In genomic region chr21:33033094-33033951, GRCh38 we compare ENCODE assay signal across 23 cellular contexts. TPM values are rescaled to one million over a fixed set of nuclear protein-coding genes. Genes with fewer than 3 reads are reported as not detected.
"Had no signal": no experiment of that assay in that cellular context is flagged by ENCODE, and none has a peak within 500 bp of the region (broad histone marks: within the 10 kb centered on the region; RNA-seq: fewer than 3 reads in every experiment).

No MANE protein-coding gene starts in this region.

- H3K27ac Mint-ChIP-seq: effector memory CD8-positive, alpha-beta T cell; mesothelial cell of epicardium; stimulated activated memory B cell treated with anti-CD40 and anti-IgM and Interleukin-4, amounts not matched to agents 10 μg/mL and 1 μg/mL and 100 μg/mL, for 72 hours; T-helper 17 cell had no signal

- H3K4me3 ChIP-seq: adrenal gland, body of pancreas, right lobe of liver, spleen, transverse colon had no signal

- H3K9me3 ChIP-seq: adrenal gland, body of pancreas, neutrophil, right lobe of liver, spleen, transverse colon had no signal

- H3K36me3 Mint-ChIP-seq: mesothelial cell of epicardium; stimulated activated memory B cell treated with anti-CD40 and anti-IgM and Interleukin-4, amounts not matched to agents 10 μg/mL and 1 μg/mL and 100 μg/mL, for 72 hours had no signal

- H3K36me3 ChIP-seq: adrenal gland, neutrophil, right lobe of liver, spleen, transverse colon had no signal

- H3K4me3 Mint-ChIP-seq: central memory CD8-positive, alpha-beta T cell; effector memory CD8-positive, alpha-beta T cell; mesothelial cell of epicardium; stimulated activated memory B cell treated with anti-CD40 and anti-IgM and Interleukin-4, amounts not matched to agents 10 μg/mL and 1 μg/mL and 100 μg/mL, for 72 hours; T-helper 17 cell had no signal

- ATAC-seq: body of pancreas; effector memory CD8-positive, alpha-beta T cell; right lobe of liver; stimulated activated memory B cell treated with anti-CD40 and anti-IgM and Interleukin-4, amounts not matched to agents 10 μg/mL and 1 μg/mL and 100 μg/mL, for 72 hours; T-helper 17 cell had no signal

- DNase-seq: activated CD4-positive, alpha-beta T cell treated with anti-CD3 and anti-CD28 coated beads, Interleukin-2, amount 50 U/mL, for 4 hours; activated CD4-positive, CD25-positive, alpha-beta regulatory T cell treated with anti-CD3 and anti-CD28 coated beads, Interleukin-2, amount 50 U/mL, for 72 hours; activated naive CD4-positive, alpha-beta T cell treated with anti-CD3 and anti-CD28 coated beads, Interleukin-2, amount 50 U/mL, for 16 hours; activated T-cell treated with anti-CD3 and anti-CD28 coated beads, Interleukin-2, amount 50 U/mL, for 1 hour; adrenal gland; body of pancreas; cortex of kidney; effector memory CD8-positive, alpha-beta T cell; spleen; stimulated activated CD4-positive, alpha-beta T cell treated with anti-CD3 and anti-CD28 coated beads, Interleukin-1b, Interleukin-23, amount 100 ng/mL, for 48 hours; T-helper 17 cell; transverse colon had no signal

- H3K27ac ChIP-seq: adrenal gland, body of pancreas, neutrophil, right lobe of liver, spleen, transverse colon had no signal

- FAIRE-seq: keratinocyte had no signal

- H3K9me3 Mint-ChIP-seq: central memory CD8-positive, alpha-beta T cell; effector memory CD8-positive, alpha-beta T cell; mesothelial cell of epicardium; stimulated activated memory B cell treated with anti-CD40 and anti-IgM and Interleukin-4, amounts not matched to agents 10 μg/mL and 1 μg/mL and 100 μg/mL, for 72 hours had no signal

RNA-seq across cellular contexts. Expression of gene OLIG2, which starts 7.6 kb away (rescaled TPM):
- total RNA-seq: adrenal gland, body of pancreas, fibroblast of villous mesenchyme, liver, posterior vena cava, right lobe of liver, subcutaneous adipose tissue, T-helper 17 cell, transverse colon had no signal
- polyA plus RNA-seq: esophagus, keratinocyte, liver had no signal

RNA-seq across cellular contexts. Expression of gene OLIG1, which starts 36.6 kb away (rescaled TPM):
- total RNA-seq: body of pancreas, fibroblast of villous mesenchyme, mesothelial cell of epicardium, posterior vena cava, right lobe of liver, subcutaneous adipose tissue, transverse colon had no signal
- polyA plus RNA-seq: keratinocyte, liver had no signal
